Comparison of ENCODE assay signal across 1 cellular context in genomic region chr7:127651556-127652332, GRCh38.
TF ChIP-seq lines count a peak whose summit lies in the region.

TSS of gene SND1 (plus strand) at chr7:127652194. CDS start at chr7:127652374, 180 bp downstream.

TF ChIP-seq in K562, 482 proteins besides CTCF, POLR2A, EP300 and RAD21 (continued from another document and continues in another):
- TF ChIP-seq, protein P1, sequence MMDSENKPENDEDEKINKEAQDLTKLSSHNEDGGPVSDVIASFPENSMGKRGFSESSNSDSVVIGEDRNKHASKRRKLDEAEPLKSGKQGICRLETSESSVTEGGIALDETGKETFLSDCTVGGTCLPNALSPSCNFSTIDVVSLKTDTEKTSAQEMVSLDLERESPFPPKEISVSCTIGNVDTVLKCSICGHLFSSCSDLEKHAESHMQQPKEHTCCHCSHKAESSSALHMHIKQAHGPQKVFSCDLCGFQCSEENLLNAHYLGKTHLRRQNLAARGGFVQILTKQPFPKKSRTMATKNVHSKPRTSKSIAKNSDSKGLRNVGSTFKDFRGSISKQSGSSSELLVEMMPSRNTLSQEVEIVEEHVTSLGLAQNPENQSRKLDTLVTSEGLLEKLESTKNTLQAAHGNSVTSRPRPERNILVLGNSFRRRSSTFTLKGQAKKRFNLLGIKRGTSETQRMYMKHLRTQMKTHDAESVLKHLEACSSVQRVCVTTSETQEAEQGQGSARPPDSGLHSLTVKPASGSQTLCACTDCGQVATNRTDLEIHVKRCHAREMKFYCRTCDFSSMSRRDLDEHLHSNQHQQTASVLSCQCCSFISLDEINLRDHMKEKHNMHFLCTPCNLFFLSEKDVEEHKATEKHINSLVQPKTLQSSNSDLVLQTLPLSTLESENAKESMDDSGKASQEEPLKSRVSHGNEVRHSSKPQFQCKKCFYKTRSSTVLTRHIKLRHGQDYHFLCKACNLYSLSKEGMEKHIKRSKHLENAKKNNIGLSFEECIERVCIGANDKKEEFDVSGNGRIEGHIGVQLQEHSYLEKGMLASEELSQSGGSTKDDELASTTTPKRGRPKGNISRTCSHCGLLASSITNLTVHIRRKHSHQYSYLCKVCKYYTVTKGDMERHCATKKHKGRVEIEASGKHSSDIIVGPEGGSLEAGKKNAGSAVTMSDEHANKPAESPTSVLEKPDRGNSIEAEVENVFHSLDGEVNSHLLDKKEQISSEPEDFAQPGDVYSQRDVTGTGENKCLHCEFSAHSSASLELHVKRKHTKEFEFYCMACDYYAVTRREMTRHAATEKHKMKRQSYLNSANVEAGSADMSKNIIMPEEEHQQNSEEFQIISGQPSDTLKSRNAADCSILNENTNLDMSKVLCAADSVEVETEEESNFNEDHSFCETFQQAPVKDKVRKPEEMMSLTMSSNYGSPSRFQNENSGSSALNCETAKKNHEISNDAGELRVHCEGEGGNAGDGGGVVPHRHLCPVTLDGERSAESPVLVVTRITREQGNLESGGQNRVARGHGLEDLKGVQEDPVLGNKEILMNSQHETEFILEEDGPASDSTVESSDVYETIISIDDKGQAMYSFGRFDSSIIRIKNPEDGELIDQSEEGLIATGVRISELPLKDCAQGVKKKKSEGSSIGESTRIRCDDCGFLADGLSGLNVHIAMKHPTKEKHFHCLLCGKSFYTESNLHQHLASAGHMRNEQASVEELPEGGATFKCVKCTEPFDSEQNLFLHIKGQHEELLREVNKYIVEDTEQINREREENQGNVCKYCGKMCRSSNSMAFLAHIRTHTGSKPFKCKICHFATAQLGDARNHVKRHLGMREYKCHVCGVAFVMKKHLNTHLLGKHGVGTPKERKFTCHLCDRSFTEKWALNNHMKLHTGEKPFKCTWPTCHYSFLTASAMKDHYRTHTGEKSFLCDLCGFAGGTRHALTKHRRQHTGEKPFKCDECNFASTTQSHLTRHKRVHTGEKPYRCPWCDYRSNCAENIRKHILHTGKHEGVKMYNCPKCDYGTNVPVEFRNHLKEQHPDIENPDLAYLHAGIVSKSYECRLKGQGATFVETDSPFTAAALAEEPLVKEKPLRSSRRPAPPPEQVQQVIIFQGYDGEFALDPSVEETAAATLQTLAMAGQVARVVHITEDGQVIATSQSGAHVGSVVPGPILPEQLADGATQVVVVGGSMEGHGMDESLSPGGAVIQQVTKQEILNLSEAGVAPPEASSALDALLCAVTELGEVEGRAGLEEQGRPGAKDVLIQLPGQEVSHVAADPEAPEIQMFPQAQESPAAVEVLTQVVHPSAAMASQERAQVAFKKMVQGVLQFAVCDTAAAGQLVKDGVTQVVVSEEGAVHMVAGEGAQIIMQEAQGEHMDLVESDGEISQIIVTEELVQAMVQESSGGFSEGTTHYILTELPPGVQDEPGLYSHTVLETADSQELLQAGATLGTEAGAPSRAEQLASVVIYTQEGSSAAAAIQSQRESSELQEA (IDR thresholded peaks at IDR 0.05; ENCODE audit: low read depth) = no peak
- TF ChIP-seq STAT5B (CRISPR knock-in tag; IDR thresholded peaks at IDR 0.05) = no peak
- peak; percentile 71; the same call in 1 of the 2 replicates for TF ChIP-seq NFIC (IDR thresholded peaks at IDR 0.05)
- no peak for TF ChIP-seq ZC3H8 (IDR thresholded peaks at IDR 0.05)
- no peak; the same call in 1 of the 2 replicates for TF ChIP-seq KHSRP (IDR thresholded peaks at IDR 0.05)
- TF ChIP-seq, protein P2, sequence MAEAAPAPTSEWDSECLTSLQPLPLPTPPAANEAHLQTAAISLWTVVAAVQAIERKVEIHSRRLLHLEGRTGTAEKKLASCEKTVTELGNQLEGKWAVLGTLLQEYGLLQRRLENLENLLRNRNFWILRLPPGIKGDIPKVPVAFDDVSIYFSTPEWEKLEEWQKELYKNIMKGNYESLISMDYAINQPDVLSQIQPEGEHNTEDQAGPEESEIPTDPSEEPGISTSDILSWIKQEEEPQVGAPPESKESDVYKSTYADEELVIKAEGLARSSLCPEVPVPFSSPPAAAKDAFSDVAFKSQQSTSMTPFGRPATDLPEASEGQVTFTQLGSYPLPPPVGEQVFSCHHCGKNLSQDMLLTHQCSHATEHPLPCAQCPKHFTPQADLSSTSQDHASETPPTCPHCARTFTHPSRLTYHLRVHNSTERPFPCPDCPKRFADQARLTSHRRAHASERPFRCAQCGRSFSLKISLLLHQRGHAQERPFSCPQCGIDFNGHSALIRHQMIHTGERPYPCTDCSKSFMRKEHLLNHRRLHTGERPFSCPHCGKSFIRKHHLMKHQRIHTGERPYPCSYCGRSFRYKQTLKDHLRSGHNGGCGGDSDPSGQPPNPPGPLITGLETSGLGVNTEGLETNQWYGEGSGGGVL (CRISPR knock-in tag; IDR thresholded peaks at IDR 0.05) = no peak
- peak; percentile 85 for TF ChIP-seq TAF7 (tag; IDR thresholded peaks at IDR 0.05)
- TF ChIP-seq MXI1 (IDR thresholded peaks at IDR 0.05; ENCODE audit: low read depth, low read length) = peak; percentile 52; the same call in 1 of the 2 replicates
- 0 out of 2 replicates have a peak, but pooled peaks have one; percentile 38 for TF ChIP-seq TEAD2 (tag; IDR thresholded peaks at IDR 0.05)
- TF ChIP-seq ZBTB7A (IDR thresholded peaks at IDR 0.05; ENCODE audit: borderline replicate concordance, control insufficient read depth, low read depth, low read length) = peak; percentile 90
- peak; percentile 99 for TF ChIP-seq EP400 (IDR thresholded peaks at IDR 0.05)
- TF ChIP-seq PKNOX1 (IDR thresholded peaks at IDR 0.05) = peak; percentile 87
- peak; percentile 58; the same call in 1 of the 2 replicates for TF ChIP-seq ZNF79 (CRISPR knock-in tag; IDR thresholded peaks at IDR 0.05; ENCODE audit: low read depth)
- TF ChIP-seq, protein P3, sequence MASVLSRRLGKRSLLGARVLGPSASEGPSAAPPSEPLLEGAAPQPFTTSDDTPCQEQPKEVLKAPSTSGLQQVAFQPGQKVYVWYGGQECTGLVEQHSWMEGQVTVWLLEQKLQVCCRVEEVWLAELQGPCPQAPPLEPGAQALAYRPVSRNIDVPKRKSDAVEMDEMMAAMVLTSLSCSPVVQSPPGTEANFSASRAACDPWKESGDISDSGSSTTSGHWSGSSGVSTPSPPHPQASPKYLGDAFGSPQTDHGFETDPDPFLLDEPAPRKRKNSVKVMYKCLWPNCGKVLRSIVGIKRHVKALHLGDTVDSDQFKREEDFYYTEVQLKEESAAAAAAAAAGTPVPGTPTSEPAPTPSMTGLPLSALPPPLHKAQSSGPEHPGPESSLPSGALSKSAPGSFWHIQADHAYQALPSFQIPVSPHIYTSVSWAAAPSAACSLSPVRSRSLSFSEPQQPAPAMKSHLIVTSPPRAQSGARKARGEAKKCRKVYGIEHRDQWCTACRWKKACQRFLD (CRISPR knock-in tag; IDR thresholded peaks at IDR 0.05) = peak; percentile 94
- no peak for TF ChIP-seq ZFP30 (CRISPR knock-in tag; IDR thresholded peaks at IDR 0.05; ENCODE audit: borderline replicate concordance)
- TF ChIP-seq, protein P4, sequence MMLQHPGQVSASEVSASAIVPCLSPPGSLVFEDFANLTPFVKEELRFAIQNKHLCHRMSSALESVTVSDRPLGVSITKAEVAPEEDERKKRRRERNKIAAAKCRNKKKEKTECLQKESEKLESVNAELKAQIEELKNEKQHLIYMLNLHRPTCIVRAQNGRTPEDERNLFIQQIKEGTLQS (IDR thresholded peaks at IDR 0.05) = peak; percentile 53
- TF ChIP-seq, protein P4 (CRISPR knock-in tag; conservative IDR thresholded peaks at IDR 0.05) = peak; percentile 75
- TF ChIP-seq BHLHE40 (IDR thresholded peaks at IDR 0.05; ENCODE audit: low read length) = peak; percentile 90
- TF ChIP-seq, protein P5, sequence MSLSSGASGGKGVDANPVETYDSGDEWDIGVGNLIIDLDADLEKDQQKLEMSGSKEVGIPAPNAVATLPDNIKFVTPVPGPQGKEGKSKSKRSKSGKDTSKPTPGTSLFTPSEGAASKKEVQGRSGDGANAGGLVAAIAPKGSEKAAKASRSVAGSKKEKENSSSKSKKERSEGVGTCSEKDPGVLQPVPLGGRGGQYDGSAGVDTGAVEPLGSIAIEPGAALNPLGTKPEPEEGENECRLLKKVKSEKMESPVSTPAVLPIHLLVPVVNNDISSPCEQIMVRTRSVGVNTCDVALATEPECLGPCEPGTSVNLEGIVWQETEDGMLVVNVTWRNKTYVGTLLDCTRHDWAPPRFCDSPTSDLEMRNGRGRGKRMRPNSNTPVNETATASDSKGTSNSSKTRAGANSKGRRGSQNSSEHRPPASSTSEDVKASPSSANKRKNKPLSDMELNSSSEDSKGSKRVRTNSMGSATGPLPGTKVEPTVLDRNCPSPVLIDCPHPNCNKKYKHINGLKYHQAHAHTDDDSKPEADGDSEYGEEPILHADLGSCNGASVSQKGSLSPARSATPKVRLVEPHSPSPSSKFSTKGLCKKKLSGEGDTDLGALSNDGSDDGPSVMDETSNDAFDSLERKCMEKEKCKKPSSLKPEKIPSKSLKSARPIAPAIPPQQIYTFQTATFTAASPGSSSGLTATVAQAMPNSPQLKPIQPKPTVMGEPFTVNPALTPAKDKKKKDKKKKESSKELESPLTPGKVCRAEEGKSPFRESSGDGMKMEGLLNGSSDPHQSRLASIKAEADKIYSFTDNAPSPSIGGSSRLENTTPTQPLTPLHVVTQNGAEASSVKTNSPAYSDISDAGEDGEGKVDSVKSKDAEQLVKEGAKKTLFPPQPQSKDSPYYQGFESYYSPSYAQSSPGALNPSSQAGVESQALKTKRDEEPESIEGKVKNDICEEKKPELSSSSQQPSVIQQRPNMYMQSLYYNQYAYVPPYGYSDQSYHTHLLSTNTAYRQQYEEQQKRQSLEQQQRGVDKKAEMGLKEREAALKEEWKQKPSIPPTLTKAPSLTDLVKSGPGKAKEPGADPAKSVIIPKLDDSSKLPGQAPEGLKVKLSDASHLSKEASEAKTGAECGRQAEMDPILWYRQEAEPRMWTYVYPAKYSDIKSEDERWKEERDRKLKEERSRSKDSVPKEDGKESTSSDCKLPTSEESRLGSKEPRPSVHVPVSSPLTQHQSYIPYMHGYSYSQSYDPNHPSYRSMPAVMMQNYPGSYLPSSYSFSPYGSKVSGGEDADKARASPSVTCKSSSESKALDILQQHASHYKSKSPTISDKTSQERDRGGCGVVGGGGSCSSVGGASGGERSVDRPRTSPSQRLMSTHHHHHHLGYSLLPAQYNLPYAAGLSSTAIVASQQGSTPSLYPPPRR (CRISPR knock-in tag; IDR thresholded peaks at IDR 0.05; ENCODE audit: borderline replicate concordance) = 0 out of 2 replicates have a peak, but pooled peaks have one; percentile 48
- TF ChIP-seq NKRF (IDR thresholded peaks at IDR 0.05; ENCODE audit: borderline replicate concordance) = peak; percentile 99; the same call in 1 of the 2 replicates
- no peak for TF ChIP-seq ZNF146 (CRISPR knock-in tag; IDR thresholded peaks at IDR 0.05; ENCODE audit: unreplicated experiment)
- peak; percentile 85; the same call in 1 of the 2 replicates for TF ChIP-seq PHB (CRISPR knock-in tag; IDR thresholded peaks at IDR 0.05)
- TF ChIP-seq PHF20 (IDR thresholded peaks at IDR 0.05; ENCODE audit: partially characterized antibody) = peak; percentile 71
- no peak for TF ChIP-seq YBX1 (IDR thresholded peaks at IDR 0.05)
- TF ChIP-seq ZNF263 (CRISPR knock-in tag; IDR thresholded peaks at IDR 0.05; ENCODE audit: borderline replicate concordance) = no peak
- TF ChIP-seq CBX8 (IDR thresholded peaks at IDR 0.05; ENCODE audit: borderline replicate concordance, extremely low read depth, low read depth, low read length, poor library complexity, severe bottlenecking) = no peak
- 0 out of 2 replicates have a peak, but pooled peaks have one; percentile 49 for TF ChIP-seq DPF2 (IDR thresholded peaks at IDR 0.05)
- peak; percentile 29; the same call in 1 of the 2 replicates for TF ChIP-seq TEAD4 (IDR thresholded peaks at IDR 0.05; ENCODE audit: low read length)
- TF ChIP-seq TEAD4 (CRISPR knock-in tag; IDR thresholded peaks at IDR 0.05; ENCODE audit: borderline replicate concordance) = no peak
- peak; percentile 96 for TF ChIP-seq ELF1 (tag; IDR thresholded peaks at IDR 0.05)
- TF ChIP-seq SMAD2 (IDR thresholded peaks at IDR 0.05; ENCODE audit: low read depth, low read length) = no peak
- TF ChIP-seq ZNF668 (CRISPR knock-in tag; IDR thresholded peaks at IDR 0.05) = no peak
- peak; percentile 64 for TF ChIP-seq SMARCB1 (IDR thresholded peaks at IDR 0.05; ENCODE audit: insufficient read length, low read depth)
